In the genomic region with DNA sequence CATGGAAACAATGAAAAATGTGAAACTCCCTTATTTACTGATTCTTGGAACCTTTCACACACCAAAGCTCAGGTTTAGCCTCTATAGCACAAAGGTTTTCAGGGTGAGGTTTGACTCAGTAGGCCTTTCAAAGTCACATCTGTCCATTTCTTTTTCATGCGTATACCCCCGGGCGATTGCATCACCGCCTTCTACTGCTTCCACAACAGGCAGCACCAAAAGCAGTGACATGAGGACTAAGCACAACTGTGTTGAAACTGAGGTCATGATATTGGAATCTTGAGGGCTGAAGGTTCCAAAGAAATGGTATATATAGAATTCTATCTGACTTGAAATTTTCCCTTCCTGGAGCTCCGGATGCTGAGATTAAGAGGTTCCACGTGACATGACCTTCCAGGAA, we compare ENCODE assay signal across 1 cellular context.
A peak's percentile ranks its signal among the peaks of the same experiment; 100 is the strongest.
TF ChIP-seq lines count a peak whose summit lies in the region.

No MANE protein-coding gene starts in this region.

TF ChIP-seq in H1, 55 proteins besides CTCF, POLR2A, EP300 and RAD21:
- peak; percentile 32; the same call in 1 of the 2 replicates for TF ChIP-seq CEBPB (IDR thresholded peaks at IDR 0.05; ENCODE audit: low read depth, low read length)
